28 cellular contexts compared by ENCODE assay signal in the genomic region with DNA sequence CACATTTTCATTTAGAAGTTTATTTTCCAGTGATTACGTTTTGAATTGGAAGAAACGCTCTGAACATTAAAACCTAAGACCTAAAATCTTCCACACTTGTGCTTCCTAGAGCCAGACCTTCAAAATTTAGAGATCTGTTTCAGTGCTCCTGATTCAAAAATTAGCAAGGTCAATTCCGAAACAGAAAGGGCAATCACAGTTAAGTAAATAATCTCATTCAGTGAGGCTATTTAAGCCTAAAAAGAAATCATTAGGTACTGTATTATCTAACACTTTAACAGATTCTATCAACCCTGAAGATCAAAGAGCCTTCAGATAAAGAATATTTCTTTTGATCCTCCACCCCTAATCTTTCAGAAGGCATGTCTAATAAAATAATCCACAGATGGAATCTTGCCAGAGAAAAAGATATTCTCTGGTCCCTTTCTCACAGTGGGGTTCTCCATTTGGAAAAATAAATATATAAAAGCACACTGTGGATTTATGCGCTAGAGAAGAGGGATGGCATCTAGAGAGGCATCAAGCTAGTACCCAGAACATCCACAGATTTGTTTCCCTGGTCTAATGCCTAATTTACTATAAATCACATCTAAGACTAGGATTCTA.
"Had no signal": no experiment of that assay in that cellular context is flagged by ENCODE, and none has a peak within 500 bp of the region (broad histone marks: within the 10 kb centered on the region; RNA-seq: fewer than 3 reads in every experiment).

No MANE protein-coding gene starts in this region.

- FAIRE-seq: keratinocyte had no signal

- H3K4me3 Mint-ChIP-seq: memory B cell; naive thymus-derived CD4-positive, alpha-beta T cell; natural killer cell treated with Interleukin-12 subunit alpha and Interleukin-12 subunit beta and Interleukin-15 and Interleukin-18, amount 100 ng/mL, for 72 hours; stimulated activated naive B cell treated with anti-CD40 and anti-IgM and Interleukin-4, amounts not matched to agents 10 μg/mL and 1 μg/mL and 100 μg/mL, for 72 hours had no signal

- H3K4me3 ChIP-seq: left lung, lung, mucosa of descending colon, ovary, right atrium auricular region, skin epidermis, stomach, testis, thyroid gland, transverse colon, upper lobe of left lung, vagina had no signal

- H3K27me3 ChIP-seq: left lung, ovary, right atrium auricular region, stomach, testis, thyroid gland, transverse colon, upper lobe of left lung, vagina had no signal

- H3K9me3 Mint-ChIP-seq: natural killer cell treated with Interleukin-12 subunit alpha and Interleukin-12 subunit beta and Interleukin-15 and Interleukin-18, amount 100 ng/mL, for 72 hours; stimulated activated naive B cell treated with anti-CD40 and anti-IgM and Interleukin-4, amounts not matched to agents 10 μg/mL and 1 μg/mL and 100 μg/mL, for 72 hours had no signal

- H3K4me1 ChIP-seq: left lung, right atrium auricular region, stomach, testis, thyroid gland, transverse colon, vagina had no signal

- DNase-seq: hippocampal formation; kidney glomerular epithelial cell; left cardiac atrium; left lung; midbrain; mucosa of descending colon; naive thymus-derived CD4-positive, alpha-beta T cell; ovary; stimulated activated CD4-positive, alpha-beta T cell treated with anti-CD3 and anti-CD28 coated beads, Interleukin-12 subunit alpha, Interleukin-12 subunit beta, amount 100 ng/mL, for 4 hours; stimulated activated CD4-positive, alpha-beta T cell treated with anti-CD3 and anti-CD28 coated beads, Interleukin-15, amount 100 ng/mL, for 24 hours; stimulated activated CD4-positive, alpha-beta T cell treated with anti-CD3 and anti-CD28 coated beads, Interleukin-2, amount 100 ng/mL, for 24 hours; stimulated activated CD4-positive, alpha-beta T cell treated with anti-CD3 and anti-CD28 coated beads, Interleukin-4, amount 100 ng/mL, for 1 hour; stimulated activated naive B cell treated with anti-CD40 and anti-IgM and Interleukin-4, amounts not matched to agents 10 μg/mL and 1 μg/mL and 100 μg/mL, for 72 hours; stimulated activated naive CD8-positive, alpha-beta T cell treated with anti-CD3 and anti-CD28 coated beads, Interleukin-15, Interleukin-2, amounts not matched to agents 100 U/mL and 50 U/mL, for 24 hours; stomach; testis; thyroid gland; transverse colon; upper lobe of left lung had no signal

- H3K36me3 ChIP-seq: ovary had no signal

- ATAC-seq: left cardiac atrium; left lung; mucosa of descending colon; naive thymus-derived CD4-positive, alpha-beta T cell; natural killer cell treated with Interleukin-12 subunit alpha and Interleukin-12 subunit beta and Interleukin-15 and Interleukin-18, amount 100 ng/mL, for 72 hours; sciatic nerve; stimulated activated naive B cell treated with anti-CD40 and anti-IgM and Interleukin-4, amounts not matched to agents 10 μg/mL and 1 μg/mL and 100 μg/mL, for 72 hours; stimulated activated naive CD8-positive, alpha-beta T cell treated with anti-CD3 and anti-CD28 coated beads, Interleukin-15, Interleukin-2, amounts not matched to agents 100 U/mL and 50 U/mL, for 24 hours had no signal

- H3K27ac ChIP-seq: left lung, ovary, right atrium auricular region, skin epidermis, stomach, testis, thyroid gland, transverse colon, upper lobe of left lung, vagina had no signal

- H3K9me3 ChIP-seq: left lung, mucosa of descending colon, ovary, right atrium auricular region, stomach, testis, thyroid gland, transverse colon, upper lobe of left lung, vagina had no signal

- H3K27ac Mint-ChIP-seq: memory B cell; natural killer cell treated with Interleukin-12 subunit alpha and Interleukin-12 subunit beta and Interleukin-15 and Interleukin-18, amount 100 ng/mL, for 72 hours; progenitor cell of endocrine pancreas had no signal

- H3K27me3 Mint-ChIP-seq: memory B cell; naive thymus-derived CD4-positive, alpha-beta T cell; natural killer cell treated with Interleukin-12 subunit alpha and Interleukin-12 subunit beta and Interleukin-15 and Interleukin-18, amount 100 ng/mL, for 72 hours; progenitor cell of endocrine pancreas; stimulated activated naive B cell treated with anti-CD40 and anti-IgM and Interleukin-4, amounts not matched to agents 10 μg/mL and 1 μg/mL and 100 μg/mL, for 72 hours had no signal
